19 cellular contexts compared by ENCODE assay signal in the genomic region with DNA sequence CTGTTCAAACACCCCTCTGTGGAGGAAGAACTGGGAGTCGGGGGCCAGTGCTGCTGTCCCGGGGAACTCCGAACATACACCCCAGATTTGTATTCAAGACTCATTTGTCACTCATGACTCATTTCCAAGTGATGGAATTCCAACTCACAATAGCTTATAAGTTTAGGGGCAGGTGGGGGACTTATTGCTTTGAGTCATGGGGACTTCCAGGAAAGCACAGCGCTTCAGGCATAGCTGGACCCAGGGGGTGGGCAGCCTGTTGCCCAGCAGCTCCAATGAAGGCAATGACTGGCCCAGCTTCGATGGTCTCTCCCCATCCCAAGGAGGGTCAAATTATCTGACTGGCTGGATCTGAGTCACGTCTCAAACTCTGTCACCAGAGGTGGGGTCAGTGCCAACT.
DNase-seq lines count a peak whose midpoint lies in the region; ATAC-seq, FAIRE-seq and TF ChIP-seq lines count a peak whose summit lies in the region.
"Had no signal": no experiment of that assay in that cellular context is flagged by ENCODE, and none has a peak within 500 bp of the region (broad histone marks: within the 10 kb centered on the region; RNA-seq: fewer than 3 reads in every experiment).

No MANE protein-coding gene starts in this region.

- H3K36me3 Mint-ChIP-seq in nephron (ENCODE audit: low read depth), result no peaks in the 10 kb centered on the region
- H3K36me3 Mint-ChIP-seq: stimulated activated effector memory CD8-positive, alpha-beta T cell treated with anti-CD3 and anti-CD28 coated beads, Interleukin-12 subunit alpha, Interleukin-12 subunit beta, amount 100 ng/mL, for 72 hours had no signal

- no peak overlapping the region for H2AK5ac ChIP-seq in IMR-90 (ENCODE audit: low read depth, low read length)

- no peak overlapping the region for H2AK9ac ChIP-seq in IMR-90 (replicated peaks; ENCODE audit: low read depth, low read length, poor library complexity)

- dilution Hi-C loops in IMR-90 (cut with HindIII; ENCODE audit: low sequenced_read_pairs, unreplicated experiment), result no loop called here

- no peak overlapping the region for H2BK15ac ChIP-seq in IMR-90 (ENCODE audit: low read depth, low read length)

- no peak for FAIRE-seq in pancreas (lab: Jason Lieb, UNC)

- H3K79me1 ChIP-seq in IMR-90 (ENCODE audit: low read depth in 1 of 2, low read length in 2 of 2), result no peaks in the 10 kb centered on the region

- H3K27ac ChIP-seq in IMR-90 (ENCODE audit: insufficient read depth, low read length), result no peak overlapping the region
- no peak overlapping the region for H3K27ac ChIP-seq in Karpas-422 (ENCODE audit: low read length)
- H3K27ac ChIP-seq in heart right ventricle, result no peak overlapping the region
- H3K27ac ChIP-seq in pancreas, result no peak overlapping the region
- H3K27ac ChIP-seq: body of pancreas, gastrocnemius medialis, upper lobe of left lung, WERI-Rb-1 had no signal

- DNase-seq in Daoy (ENCODE audit: low read depth) (peak; percentile 93), IMR-90 (peak; percentile 26), astrocyte of the spinal cord (ENCODE audit: low read depth, low spot score) (peak; percentile 12), Karpas-422 (no peak), heart right ventricle (no peak), pancreas (no peak)
- DNase-seq: activated gamma-delta T cell treated with Interleukin-2 at 50 U/mL for 16 hours; body of pancreas; gastrocnemius medialis; kidney glomerular epithelial cell; MM.1S; SK-N-SH; stimulated activated CD4-positive, alpha-beta T cell treated with anti-CD3 and anti-CD28 coated beads, Interleukin-4, amount 100 ng/mL, for 4 hours; upper lobe of left lung; WERI-Rb-1 had no signal

- H4K91ac ChIP-seq in IMR-90 (ENCODE audit: insufficient read depth, low read depth, low read length), result no peak overlapping the region

- H3K4ac ChIP-seq in IMR-90 (ENCODE audit: low read depth, low read length), result no peak overlapping the region

- no peak for TF ChIP-seq POLR2A in IMR-90 (IDR thresholded peaks at IDR 0.05; ENCODE audit: low read depth, low read length)

- H3K4me1 Mint-ChIP-seq in nephron, result peaks cover 4% of the 10 kb centered on the region
- H3K4me1 Mint-ChIP-seq: stimulated activated effector memory CD8-positive, alpha-beta T cell treated with anti-CD3 and anti-CD28 coated beads, Interleukin-12 subunit alpha, Interleukin-12 subunit beta, amount 100 ng/mL, for 72 hours had no signal

- CTCF ChIA-PET in IMR-90 (lab: Yijun Ruan, JAX), result interaction anchor here (1.2 kb wide), 1 partner anchor 261 kb away, joined by 3 read pairs; no protein-coding TSS in a partner anchor

- 74% methylated on average over 3 of the region's 6 CpGs; no CpG with 5 or more reads in 1 of the 2 experiments for WGBS in IMR-90 (ENCODE audit: extremely low coverage in 2 of 2, insufficient read length in 1 of 2), 2 experiments
- WGBS in heart right ventricle, 2 donors, result 72 to 83% methylated on average over 6 of the region's 6 CpGs
- 57 to 63% methylated on average over 6 of the region's 6 CpGs for WGBS in pancreas, 2 donors

- no peaks in the 10 kb centered on the region for H3K79me2 ChIP-seq in Karpas-422 (ENCODE audit: low read length)

- no peaks in the 10 kb centered on the region for H3K4me1 ChIP-seq in IMR-90 (ENCODE audit: control insufficient read depth, insufficient read depth, low read length)
- no peaks in the 10 kb centered on the region for H3K4me1 ChIP-seq in Karpas-422 (ENCODE audit: low read length)
- H3K4me1 ChIP-seq in heart right ventricle, result peaks cover 0 to 6% (median 0%) of the 10 kb centered on the region in 9 donors
- no peaks in the 10 kb centered on the region for H3K4me1 ChIP-seq in pancreas
- H3K4me1 ChIP-seq: body of pancreas, gastrocnemius medialis, upper lobe of left lung had no signal

- H3K36me3 ChIP-seq in IMR-90 (ENCODE audit: control insufficient read depth, insufficient read depth, low read length) (no peaks in the 10 kb centered on the region), Karpas-422 (ENCODE audit: insufficient read depth, low read length) (no peaks in the 10 kb centered on the region), heart right ventricle (no peaks in the 10 kb centered on the region), pancreas (no peaks in the 10 kb centered on the region)
- H3K36me3 ChIP-seq: gastrocnemius medialis, upper lobe of left lung, WERI-Rb-1 had no signal

- H3K4me3 Mint-ChIP-seq in nephron, result no peak overlapping the region
- H3K4me3 Mint-ChIP-seq: stimulated activated effector memory CD8-positive, alpha-beta T cell treated with anti-CD3 and anti-CD28 coated beads, Interleukin-12 subunit alpha, Interleukin-12 subunit beta, amount 100 ng/mL, for 72 hours had no signal

- no peaks in the 10 kb centered on the region for H3K9me2 ChIP-seq in Karpas-422 (replicated peaks; ENCODE audit: insufficient read depth, low read length)
- H3K9me2 ChIP-seq: SK-N-SH had no signal

- H3K27ac Mint-ChIP-seq in nephron, result peak overlapping the region in 2 of 3 experiments; percentile 5 to 29
- H3K27ac Mint-ChIP-seq: stimulated activated effector memory CD8-positive, alpha-beta T cell treated with anti-CD3 and anti-CD28 coated beads, Interleukin-12 subunit alpha, Interleukin-12 subunit beta, amount 100 ng/mL, for 72 hours had no signal

- H4K5ac ChIP-seq in IMR-90 (ENCODE audit: low read depth, low read length), result no peak overlapping the region

- no peak overlapping the region for H4K8ac ChIP-seq in IMR-90 (ENCODE audit: low read depth in 2 of 2, low read length in 2 of 2)

- H3K14ac ChIP-seq in IMR-90 (replicated peaks; ENCODE audit: low read depth, low read length), result no peak overlapping the region

- H3K9me3 ChIP-seq in IMR-90 (ENCODE audit: control insufficient read depth, insufficient read depth, low read length) (no peaks in the 10 kb centered on the region), Karpas-422 (ENCODE audit: low read length) (no peaks in the 10 kb centered on the region), heart right ventricle (peaks cover 0 to 14% (median 0%) of the 10 kb centered on the region in 11 donors), pancreas (no peaks in the 10 kb centered on the region)
- H3K9me3 ChIP-seq: body of pancreas, gastrocnemius medialis, SK-N-SH, upper lobe of left lung had no signal

- H2AFZ ChIP-seq in IMR-90 (replicated peaks; ENCODE audit: low read length, poor library complexity), result no peak overlapping the region
- H2AFZ ChIP-seq in Karpas-422 (ENCODE audit: low read length), result no peak overlapping the region

- no peak overlapping the region for H2BK20ac ChIP-seq in IMR-90 (ENCODE audit: low read depth, low read length)

- no peak overlapping the region for H3K23ac ChIP-seq in IMR-90 (ENCODE audit: low read depth, low read length)

- no peak overlapping the region for H3K18ac ChIP-seq in IMR-90 (ENCODE audit: low read depth, low read length)

- POLR2A ChIA-PET in IMR-90 (lab: Charles Lee; ENCODE audit: unreplicated experiment), result no interaction called here

- TF ChIP-seq CTCF in IMR-90 (conservative IDR thresholded peaks at IDR 0.05; ENCODE audit: low read depth, low read length) (no peak), astrocyte of the spinal cord (IDR thresholded peaks at IDR 0.05; ENCODE audit: low read depth, low read length) (no peak), nephron (IDR thresholded peaks at IDR 0.05; ENCODE audit: unreplicated experiment in 3 of 3) (no peak), heart right ventricle (IDR thresholded peaks at IDR 0.05) (no peak), pancreas (IDR thresholded peaks at IDR 0.05) (no peak)

- no peak overlapping the region for H3K4me2 ChIP-seq in IMR-90 (ENCODE audit: low read depth, low read length)
- H3K4me2 ChIP-seq in Karpas-422 (ENCODE audit: low read depth, low read length, poor library complexity, severe bottlenecking), result no peak overlapping the region
- H3K4me2 ChIP-seq: SK-N-SH had no signal

- intact Hi-C loops in IMR-90 (cut with micrococcal nuclease) (no loop called here), heart right ventricle (cut with DNase I) (loop anchor here in 2 of 10 donors (2.0 to 5.0 kb wide), 3 partner anchors 223 to 282 kb away; a partner anchor contains a TSS), pancreas (cut with DNase I) (loop anchor here in 1 of 3 donors (5.0 kb wide), 1 partner anchor 277 kb away; no protein-coding TSS in a partner anchor)

- no peak for TF ChIP-seq RAD21 in IMR-90 (IDR thresholded peaks at IDR 0.05; ENCODE audit: low read length)

- H3K9me1 ChIP-seq in IMR-90 (ENCODE audit: insufficient read depth, low read length), result no peaks in the 10 kb centered on the region

- no peak overlapping the region for H2BK120ac ChIP-seq in IMR-90 (ENCODE audit: low read depth, low read length)

- no TSS peak for BruUV-seq in IMR-90 (replicated peaks; lab: Mats Ljungman, UMichigan)

- H3K4me3 ChIP-seq in IMR-90 (ENCODE audit: insufficient read depth, low read depth, low read length) (no peak overlapping the region), astrocyte of the spinal cord (ENCODE audit: low read depth, low read length) (no peak overlapping the region), Karpas-422 (ENCODE audit: low read length) (no peak overlapping the region), heart right ventricle (no peak overlapping the region), pancreas (no peak overlapping the region)
- H3K4me3 ChIP-seq: body of pancreas, gastrocnemius medialis, upper lobe of left lung had no signal

- peaks cover 8% of the 10 kb centered on the region for H3K9me3 Mint-ChIP-seq in nephron

- H3K27me3 Mint-ChIP-seq in nephron (ENCODE audit: low read depth), result peaks cover 32% of the 10 kb centered on the region

- no peaks in the 10 kb centered on the region for H4K20me1 ChIP-seq in IMR-90 (ENCODE audit: insufficient read depth, low read length)
- no peaks in the 10 kb centered on the region for H4K20me1 ChIP-seq in Karpas-422 (ENCODE audit: insufficient read depth, low read depth, low read length)

- ATAC-seq in IMR-90 (ENCODE audit: low read depth) (no peak), heart right ventricle (no peak), GM21723 (IDR thresholded peaks at IDR 0.05; ENCODE audit: unreplicated experiment) (no peak), pancreas (no peak)
- ATAC-seq: body of pancreas, gastrocnemius medialis, sciatic nerve had no signal

- no peak overlapping the region for H3K56ac ChIP-seq in IMR-90 (ENCODE audit: extremely low read depth, insufficient read depth, low read length)

- H3K27me3 ChIP-seq in IMR-90 (ENCODE audit: control insufficient read depth, insufficient read depth, low read length) (peaks cover 4% of the 10 kb centered on the region; the same call in 1 of the 2 replicates), Karpas-422 (ENCODE audit: low read length) (no peaks in the 10 kb centered on the region), heart right ventricle (no peaks in the 10 kb centered on the region), pancreas (no peaks in the 10 kb centered on the region)
- H3K27me3 ChIP-seq: body of pancreas, gastrocnemius medialis, upper lobe of left lung had no signal

- no peak overlapping the region for H2BK5ac ChIP-seq in IMR-90 (ENCODE audit: low read depth, low read length, poor library complexity, severe bottlenecking)

- in situ Hi-C loops in IMR-90 (cut with MboI; ENCODE audit: low sequenced_read_pairs), result no loop called here
- in situ Hi-C loops in astrocyte of the spinal cord (cut with HindIII; ENCODE audit: low sequenced_read_pairs), result no loop called here

- H3K9ac ChIP-seq in IMR-90 (ENCODE audit: low read depth, low read length) (no peak overlapping the region), Karpas-422 (ENCODE audit: low read length) (no peak overlapping the region)
- H3K9ac ChIP-seq: SK-N-SH had no signal

TF ChIP-seq in IMR-90, 13 proteins besides CTCF, POLR2A, EP300 and RAD21 (continues in another document):
- no peak for TF ChIP-seq MAFK (IDR thresholded peaks at IDR 0.05; ENCODE audit: low read depth, low read length)

Comparison
In these comparisons a context has a peak if more than half of its experiments do, and no peak if none do; other contexts are left out.
1. DNase-seq: peak in Daoy (single experiment), IMR-90 (single experiment) and astrocyte of the spinal cord (single experiment); none in Karpas-422 (single experiment), heart right ventricle (0 of 2) and pancreas (0 of 6).